In the genomic region with DNA sequence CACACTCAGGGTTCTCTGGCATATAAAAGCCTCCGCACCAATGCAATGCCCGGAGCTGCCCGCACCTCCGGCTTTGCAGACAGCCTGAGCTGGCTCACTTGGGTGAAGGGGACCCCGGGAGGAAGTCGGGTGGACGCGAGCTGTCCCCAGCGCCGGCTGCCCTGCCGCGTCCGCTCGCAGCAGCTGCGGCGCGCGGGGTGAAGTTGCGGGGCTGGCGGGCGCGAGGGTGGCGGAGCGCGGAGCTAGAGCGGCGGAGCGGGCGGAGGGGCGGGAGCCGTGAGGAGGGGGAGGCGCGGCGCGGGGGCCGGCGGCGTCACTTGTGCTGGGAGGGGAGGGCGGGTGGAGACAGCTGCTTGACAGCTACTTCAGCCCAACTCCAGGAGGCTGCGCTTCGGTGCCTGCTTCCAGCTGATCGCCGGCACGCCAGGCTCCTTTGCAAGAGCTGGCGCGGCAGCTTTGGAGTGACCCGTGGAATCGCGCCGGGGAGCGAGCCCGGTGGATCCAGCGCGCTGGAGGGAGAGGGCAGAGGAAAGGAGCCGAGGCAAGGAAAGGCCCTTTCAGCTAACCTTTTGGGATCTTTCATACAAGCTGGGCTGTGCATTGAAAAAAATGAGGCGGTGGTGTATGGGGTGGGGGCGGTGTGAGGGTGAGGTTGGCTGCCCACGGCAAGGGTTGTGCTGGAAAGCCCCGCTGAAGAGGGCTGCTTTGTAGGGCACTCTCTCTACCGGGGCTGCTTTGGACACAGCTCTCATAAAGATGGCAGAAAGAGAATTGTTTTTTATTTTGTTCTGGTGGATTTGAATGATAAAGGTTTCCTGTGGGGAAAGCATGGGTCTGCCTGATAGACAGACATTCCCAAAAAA, we compare ENCODE assay signal across 8 cellular contexts. TPM values are rescaled to one million over a fixed set of nuclear protein-coding genes. Genes with fewer than 3 reads are reported as not detected.
A peak's percentile ranks its signal among the peaks of the same experiment; 100 is the strongest.
DNase-seq lines count a peak whose midpoint lies in the region; ATAC-seq, FAIRE-seq and TF ChIP-seq lines count a peak whose summit lies in the region.

No MANE protein-coding gene starts in this region.

- peak overlapping the region; percentile 72 for H2AFZ ChIP-seq in GM12878 (ENCODE audit: control insufficient read depth, low read depth, low read length)

- DNase-seq in HL-60 (ENCODE audit: low read depth in 1 of 2, low spot score in 1 of 2) (no peak), GM12878 (ENCODE audit: low read depth, low spot score) (no peak), sciatic nerve (ENCODE audit: low spot score) (peak; percentile 72), cerebellar nuclear complex (lab: John Stamatoyannopoulos, UW) (no peak), cortex of kidney (lab: John Stamatoyannopoulos, UW) (no peak)

- H3K4me3 ChIP-seq in HL-60 (replicated peaks; ENCODE audit: insufficient read depth, low read length) = peak overlapping the region; percentile 46
- H3K4me3 ChIP-seq in GM12878 = peak overlapping the region; percentile 86
- H3K4me3 ChIP-seq in iPS-15b (ENCODE audit: low read depth, low read length) = peak overlapping the region; percentile 91

- no TSS peak for BruUV-seq in GM12878 (replicated peaks; lab: Mats Ljungman, UMichigan)

- FAIRE-seq in GM12878 (lab: Jason Lieb, UNC) = no peak

- TF ChIP-seq CTCF in HL-60 (IDR thresholded peaks at IDR 0.05; ENCODE audit: insufficient read depth, low read length) (no peak), GM12878 (IDR thresholded peaks at IDR 0.05 in 2 of 3, conservative IDR thresholded peaks at IDR 0.05 in 1 of 3; ENCODE audit: control insufficient read depth in 2 of 3, extremely low read depth in 1 of 3, insufficient read depth in 1 of 3, low read depth in 3 of 3, low read length in 3 of 3) (no peak)

- CTCF ChIA-PET in GM12878 (lab: Yijun Ruan, JAX) = interaction anchor here (0.7 to 7.3 kb wide), 22 partner anchors 7 to 326 kb away, joined by 3 to 139 read pairs (median 6); a partner anchor contains a TSS

- intact Hi-C loops in GM12878 (cut with micrococcal nuclease; ENCODE audit: unreplicated experiment) = loop anchor here (2.0 to 5.0 kb wide), 3 partner anchors 22 to 81 kb away; no protein-coding TSS in a partner anchor
- intact Hi-C loops in sciatic nerve (cut with DNase I) = no loop called here

- no peak for TF ChIP-seq EP300 in GM12878 (IDR thresholded peaks at IDR 0.05; ENCODE audit: borderline replicate concordance in 1 of 2, control insufficient read depth in 1 of 2, low read depth in 2 of 2, low read length in 2 of 2)

- TF ChIP-seq POLR2A in GM12878 (IDR thresholded peaks at IDR 0.05; ENCODE audit: low read depth, low read length) = no peak; the same call in 1 of the 2 replicates

- H3K9ac ChIP-seq in GM12878 (ENCODE audit: control insufficient read depth, insufficient read depth, low read length) (peak overlapping the region; percentile 59; the same call in 1 of the 2 replicates), iPS-15b (ENCODE audit: low read depth, low read length) (no peak overlapping the region)

- SMC1A ChIA-PET in GM12878 (lab: Charles Lee; ENCODE audit: uncharacterized antibody, unreplicated experiment) = interaction anchor here (0.7 to 10.7 kb wide), 25 partner anchors 8 to 160 kb away, joined by 3 to 201 read pairs (median 10); a partner anchor contains a TSS

- H3K79me2 ChIP-seq in GM12878 (ENCODE audit: control insufficient read depth, insufficient read depth, low read length) = peaks cover 33% of the 10 kb centered on the region

- in situ Hi-C loops in GM12878 (cut with MboI) = no loop called here

- RAD21 ChIA-PET in GM12878 (lab: Charles Lee; ENCODE audit: unreplicated experiment) = interaction anchor here (0.7 to 6.2 kb wide), 21 partner anchors 9 to 192 kb away, joined by 3 to 111 read pairs (median 7); a partner anchor contains a TSS

- H3K9me3 ChIP-seq in GM12878 (replicated peaks; ENCODE audit: control insufficient read depth, insufficient read depth, low read length) (no peaks in the 10 kb centered on the region; the same call in 2 of the 3 replicates), iPS-15b (ENCODE audit: control insufficient read depth, insufficient read depth, low read length) (no peaks in the 10 kb centered on the region)

- ATAC-seq in GM18511 (IDR thresholded peaks at IDR 0.05; ENCODE audit: unreplicated experiment) = peak; percentile 47
- ATAC-seq in SK-N-SH treated with all-trans-retinoic acid at 6 μM for 48 hours = peak; percentile 76
- ATAC-seq in GM12878 = peak; percentile 47
- ATAC-seq in sciatic nerve = peak; percentile 78

- H4K20me1 ChIP-seq in GM12878 (ENCODE audit: control insufficient read depth, insufficient read depth) = no peaks in the 10 kb centered on the region

- POLR2A ChIA-PET in GM12878 (lab: Charles Lee) = interaction anchor here (0.5 to 3.8 kb wide), 14 partner anchors 7 to 219 kb away, joined by 3 to 23 read pairs (median 7); a partner anchor contains a TSS

- no peak overlapping the region for H3K27ac ChIP-seq in HL-60 (replicated peaks)
- peak overlapping the region; percentile 60 for H3K27ac ChIP-seq in GM12878 (ENCODE audit: control insufficient read depth, insufficient read depth)

- H3K4me1 ChIP-seq in GM12878 (ENCODE audit: control insufficient read depth, insufficient read depth, low read length) (peaks cover 26% of the 10 kb centered on the region), iPS-15b (ENCODE audit: control insufficient read depth, insufficient read depth, low read length) (peaks cover 12% of the 10 kb centered on the region)

- 1% methylated on average over 29 of the region's 60 CpGs for WGBS in GM12878 (ENCODE audit: insufficient coverage, insufficient replicate concordance, low lambda C conversion rate, missing lambda C conversion rate)

- TF ChIP-seq RAD21 in GM12878 (IDR thresholded peaks at IDR 0.05; ENCODE audit: insufficient read depth, low read depth, low read length) = no peak

- H3K4me2 ChIP-seq in GM12878 (ENCODE audit: control insufficient read depth, insufficient read depth) = peak overlapping the region; percentile 99

- H3K27me3 ChIP-seq in HL-60 (ENCODE audit: insufficient read depth, poor library complexity, severe bottlenecking) = peaks cover 36% of the 10 kb centered on the region
- no peaks in the 10 kb centered on the region for H3K27me3 ChIP-seq in GM12878 (replicated peaks in 1 of 2; ENCODE audit: control insufficient read depth in 2 of 2, insufficient read depth in 2 of 2, low read length in 1 of 2)
- H3K27me3 ChIP-seq in iPS-15b (ENCODE audit: control insufficient read depth, insufficient read depth, low read length) = peaks cover 48% of the 10 kb centered on the region

- H3K36me3 ChIP-seq in GM12878 (ENCODE audit: control insufficient read depth in 2 of 2, insufficient read depth in 2 of 2, low read length in 1 of 2) = no peaks in the 10 kb centered on the region
- H3K36me3 ChIP-seq in iPS-15b (ENCODE audit: control insufficient read depth, insufficient read depth, low read length) = no peaks in the 10 kb centered on the region

TF ChIP-seq in SK-N-SH treated with all-trans-retinoic acid at 6 μM for 48 hours, 23 proteins besides CTCF, POLR2A, EP300 and RAD21 (continues in another document):
- TF ChIP-seq CSDC2 (CRISPR knock-in tag; IDR thresholded peaks at IDR 0.05) (no peak), ZNF565 (CRISPR knock-in tag; conservative IDR thresholded peaks at IDR 0.05; ENCODE audit: low read depth) (no peak), ARNTL (CRISPR knock-in tag; IDR thresholded peaks at IDR 0.05; ENCODE audit: borderline replicate concordance, low read depth) (no peak), ISL1 (CRISPR knock-in tag; IDR thresholded peaks at IDR 0.05) (no peak), RARB (CRISPR knock-in tag; IDR thresholded peaks at IDR 0.05) (no peak), TOX (CRISPR knock-in tag; IDR thresholded peaks at IDR 0.05; ENCODE audit: borderline replicate concordance) (no peak), ZFP30 (CRISPR knock-in tag; IDR thresholded peaks at IDR 0.05) (no peak), ZNF70 (CRISPR knock-in tag; IDR thresholded peaks at IDR 0.05) (no peak)

TF ChIP-seq in GM12878, 131 proteins besides CTCF, POLR2A, EP300 and RAD21 (continues in another document):
- TF ChIP-seq KAT2A (conservative IDR thresholded peaks at IDR 0.05; ENCODE audit: control insufficient read depth, low read depth, low read length) (no peak), EGR1 (IDR thresholded peaks at IDR 0.05; ENCODE audit: borderline replicate concordance in 1 of 2, low read depth in 2 of 2, low read length in 2 of 2) (0 out of 3 replicates have a peak, but pooled peaks of 1 of the 2 experiments have one; percentile 46), YY1 (IDR thresholded peaks at IDR 0.05; ENCODE audit: low read depth, low read length) (0 out of 2 replicates have a peak, but pooled peaks have one; percentile 7), IKZF1 (conservative IDR thresholded peaks at IDR 0.05) (peak; percentile 30; the same call in 1 of the 2 replicates)
- TF ChIP-seq, protein P1, sequence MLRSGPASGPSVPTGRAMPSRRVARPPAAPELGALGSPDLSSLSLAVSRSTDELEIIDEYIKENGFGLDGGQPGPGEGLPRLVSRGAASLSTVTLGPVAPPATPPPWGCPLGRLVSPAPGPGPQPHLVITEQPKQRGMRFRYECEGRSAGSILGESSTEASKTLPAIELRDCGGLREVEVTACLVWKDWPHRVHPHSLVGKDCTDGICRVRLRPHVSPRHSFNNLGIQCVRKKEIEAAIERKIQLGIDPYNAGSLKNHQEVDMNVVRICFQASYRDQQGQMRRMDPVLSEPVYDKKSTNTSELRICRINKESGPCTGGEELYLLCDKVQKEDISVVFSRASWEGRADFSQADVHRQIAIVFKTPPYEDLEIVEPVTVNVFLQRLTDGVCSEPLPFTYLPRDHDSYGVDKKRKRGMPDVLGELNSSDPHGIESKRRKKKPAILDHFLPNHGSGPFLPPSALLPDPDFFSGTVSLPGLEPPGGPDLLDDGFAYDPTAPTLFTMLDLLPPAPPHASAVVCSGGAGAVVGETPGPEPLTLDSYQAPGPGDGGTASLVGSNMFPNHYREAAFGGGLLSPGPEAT (IDR thresholded peaks at IDR 0.05; ENCODE audit: low read depth) = 0 out of 2 replicates have a peak, but pooled peaks have one; percentile 24

RNA-seq across cellular contexts. Expression of a gene that starts 24.7 kb away (rescaled TPM):
- total RNA-seq in GM12878 (2013; cell fraction: nucleolus; rRNA removed) = 176 and 194 TPM in 2 replicates
- 38.6 and 38.9 TPM in 2 replicates for total RNA-seq in GM12878 (2014; rRNA removed)
- 38.7 and 40.5 TPM in 2 replicates for total RNA-seq in GM12878 (2014; rRNA removed; fragmentation: Illumina TruSeq; extraction: Trizol)
- 37.9 and 41.1 TPM in 2 replicates for total RNA-seq in GM12878 (2021)
- polyA plus RNA-seq in GM12878 (2011; ENCODE audit: low read depth) = 19.2 TPM
- 47.4 and 48.2 TPM in 2 replicates for polyA plus RNA-seq in GM12878 (2011; rRNA removed)
- 31.8 and 32.2 TPM in 2 replicates for polyA plus RNA-seq in GM12878 (2011; cell fraction: cytosol; rRNA removed)
- 24.3 and 24.9 TPM in 2 replicates for polyA plus RNA-seq in GM12878 (2011; cell fraction: nucleus; rRNA removed)
- polyA plus RNA-seq in GM12878 (2012) = 21.1 and 21.5 TPM in 2 replicates
- 44.9 and 49.9 TPM in 2 replicates for polyA plus RNA-seq in GM12878 (2014; fragmentation: Illumina TruSeq; extraction: Trizol)
- polyA plus RNA-seq in GM12878 (2014; fragmentation: Nextera tagmentation; extraction: Ambion mirVana) = 10 to 100 TPM; 22.2 to 23.6 TPM
- 28.9 and 30.8 TPM in 2 replicates for polyA plus RNA-seq in GM12878 (2014; rRNA removed)
- polyA plus RNA-seq in GM12878 (2016; fragmentation: Nextera tagmentation; extraction: Ambion mirVana) = 10 to 100 TPM; 25.9 TPM
- polyA minus RNA-seq in GM12878 (2011; rRNA and poly(A)+ RNA removed) = 66.1 and 82.5 TPM in 2 replicates
- 17.1 and 17.3 TPM in 2 replicates for polyA minus RNA-seq in GM12878 (2011; cell fraction: cytosol; rRNA and poly(A)+ RNA removed)
- 31.1 and 44.0 TPM in 2 replicates for polyA minus RNA-seq in GM12878 (2011; cell fraction: nucleus; rRNA and poly(A)+ RNA removed)
- 17.0 TPM for total RNA-seq in sciatic nerve
